8 cellular contexts compared by ENCODE assay signal in the genomic region with DNA sequence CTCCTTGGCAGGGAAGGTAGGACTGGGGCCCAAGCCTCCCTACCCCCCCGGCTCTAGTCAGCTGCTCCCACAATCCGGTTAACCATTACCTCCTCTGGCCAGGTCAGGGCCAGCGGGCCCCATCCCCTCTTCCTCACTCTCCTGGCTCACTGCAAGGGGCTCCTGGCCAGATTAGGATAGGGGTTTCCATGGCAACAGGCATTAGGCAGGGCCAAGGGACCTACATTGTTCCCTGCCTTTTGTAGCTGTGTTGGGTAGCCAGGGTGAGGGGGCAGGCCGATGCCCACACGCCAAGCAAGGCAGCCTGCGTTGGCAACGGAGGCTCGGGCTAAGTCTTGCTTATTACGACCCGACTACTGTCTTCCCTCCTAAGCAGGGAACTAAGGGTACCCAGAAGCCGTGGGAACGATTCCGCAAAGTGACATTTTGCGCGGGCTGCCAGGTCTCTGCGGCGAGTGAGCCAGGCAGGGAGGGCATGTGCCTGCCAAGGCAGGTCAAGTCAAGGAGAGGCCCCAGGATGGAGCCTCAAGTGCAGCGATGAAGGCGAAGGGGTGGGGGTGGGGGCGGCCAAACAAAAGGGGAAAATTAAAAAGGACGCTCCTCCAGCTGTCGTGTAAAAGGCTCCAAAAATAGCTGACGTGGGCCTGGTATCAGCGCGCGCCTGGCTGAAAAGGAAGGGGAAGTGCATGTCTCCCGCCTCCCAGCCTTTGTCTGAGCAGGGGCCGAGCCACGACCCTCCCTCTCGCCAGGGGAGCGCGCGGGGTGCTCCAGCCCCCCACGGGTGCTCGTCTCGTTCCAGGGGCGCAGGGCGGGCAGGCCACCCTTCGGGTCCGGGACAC. TPM values are rescaled to one million over a fixed set of nuclear protein-coding genes. Genes with fewer than 3 reads are reported as not detected.
A peak's percentile ranks its signal among the peaks of the same experiment; 100 is the strongest.
DNase-seq lines count a peak whose midpoint lies in the region; ATAC-seq and TF ChIP-seq lines count a peak whose summit lies in the region.

No MANE protein-coding gene starts in this region.

- CTCF ChIA-PET in AG04450 (lab: Charles Lee), result interaction anchor here (1.7 to 2.7 kb wide), 2 partner anchors 120 kb away, joined by 9 to 12 read pairs; no protein-coding TSS in a partner anchor

- H3K36me3 ChIP-seq in neuron (ENCODE audit: insufficient read depth, low read length), result no peaks in the 10 kb centered on the region

- peak overlapping the region; percentile 39 for H3K27ac ChIP-seq in AG04450 (ENCODE audit: low read depth, low read length)

- peaks cover 20% of the 10 kb centered on the region for H3K4me1 ChIP-seq in neuron (ENCODE audit: insufficient read depth, low read length)

- peaks cover 42% of the 10 kb centered on the region for H3K4me1 Mint-ChIP-seq in activated T-helper 17 cell treated with anti-CD3 and anti-CD28 coated beads, Interleukin-2, amount 50 U/mL, for 72 hours

- H3K27me3 ChIP-seq in AG04450 (ENCODE audit: control insufficient read depth, insufficient read depth, low read length) (no peaks in the 10 kb centered on the region), neuron (ENCODE audit: insufficient read depth, low read length) (no peaks in the 10 kb centered on the region)

- DNase-seq in AG04450 (ENCODE audit: low read depth, low spot score), result no peak
- DNase-seq in NCI-H146 (lab: John Stamatoyannopoulos, UW), result peak; percentile 52
- peak; percentile 83 for DNase-seq in globus pallidus (ENCODE audit: low spot score)
- no peak for DNase-seq in NCI-H1694 treated with DMSO at 0.1 percent for 48 hours (lab: John Stamatoyannopoulos, UW)

- H3K36me3 Mint-ChIP-seq in activated T-helper 17 cell treated with anti-CD3 and anti-CD28 coated beads, Interleukin-2, amount 50 U/mL, for 72 hours (ENCODE audit: low read depth), result peaks cover 11% of the 10 kb centered on the region

- H3K4me3 Mint-ChIP-seq in activated T-helper 17 cell treated with anti-CD3 and anti-CD28 coated beads, Interleukin-2, amount 50 U/mL, for 72 hours, result peak overlapping the region; percentile 95

- H3K27me3 Mint-ChIP-seq in activated T-helper 17 cell treated with anti-CD3 and anti-CD28 coated beads, Interleukin-2, amount 50 U/mL, for 72 hours, result no peaks in the 10 kb centered on the region

- H3K4me3 ChIP-seq in AG04450 (ENCODE audit: low read depth, low read length) (peak overlapping the region; percentile 73), neuron (ENCODE audit: low read length) (peak overlapping the region; percentile 75)

- POLR2A ChIA-PET in AG04450 (lab: Yijun Ruan, JAX), result interaction anchor here (0.6 to 1.6 kb wide), 3 partner anchors 96 to 120 kb away, joined by 5 to 7 read pairs (median 5); a partner anchor contains a TSS

- H3K27ac Mint-ChIP-seq in activated T-helper 17 cell treated with anti-CD3 and anti-CD28 coated beads, Interleukin-2, amount 50 U/mL, for 72 hours, result peak overlapping the region; percentile 90

- peak; percentile 2 for ATAC-seq in GM18907 (IDR thresholded peaks at IDR 0.05; ENCODE audit: unreplicated experiment)
- no peak for ATAC-seq in activated T-helper 17 cell treated with anti-CD3 and anti-CD28 coated beads, Interleukin-2, amount 50 U/mL, for 72 hours (replicated peaks)
- ATAC-seq in HG03175 (IDR thresholded peaks at IDR 0.05; ENCODE audit: unreplicated experiment), result no peak

- H2AFZ ChIP-seq in neuron (ENCODE audit: low read depth, low read length), result peak overlapping the region; percentile 59

- H3K9me3 ChIP-seq in AG04450 (ENCODE audit: control insufficient read depth, insufficient read depth, low read length) (no peaks in the 10 kb centered on the region; the same call in 1 of the 2 replicates), neuron (ENCODE audit: low read length) (no peaks in the 10 kb centered on the region)

- no peaks in the 10 kb centered on the region for H3K9me3 Mint-ChIP-seq in activated T-helper 17 cell treated with anti-CD3 and anti-CD28 coated beads, Interleukin-2, amount 50 U/mL, for 72 hours

- no peak for TF ChIP-seq CTCF in AG04450 (IDR thresholded peaks at IDR 0.05; ENCODE audit: low read depth, low read length)

RNA-seq across cellular contexts. Expression of a gene that starts 0.9 kb away (rescaled TPM):
- polyA plus RNA-seq in AG04450 (2011; rRNA removed), result 84.2 and 108 TPM in 2 replicates
- polyA minus RNA-seq in AG04450 (2011; rRNA and poly(A)+ RNA removed), result 108 and 132 TPM in 2 replicates
- total RNA-seq in activated T-helper 17 cell treated with anti-CD3 and anti-CD28 coated beads, Interleukin-2, amount 50 U/mL, for 72 hours, result 10 to 100 TPM; 53.5 to 75.6 TPM

Comparison
In these comparisons a context has a peak if more than half of its experiments do, and no peak if none do; other contexts are left out.
1. DNase-seq: peak in NCI-H146 (single experiment) and globus pallidus (single experiment); none in AG04450 (single experiment) and NCI-H1694 treated with DMSO at 0.1 percent for 48 hours (single experiment).